1 cellular context compared by ENCODE assay signal in genomic region chr18:12841070-12841469, GRCh38.
TF ChIP-seq lines count a peak whose summit lies in the region.

No MANE protein-coding gene starts in this region.

TF ChIP-seq in Ishikawa, 13 proteins besides CTCF, POLR2A, EP300 and RAD21 (continued from another document):
- TF ChIP-seq, protein P1, sequence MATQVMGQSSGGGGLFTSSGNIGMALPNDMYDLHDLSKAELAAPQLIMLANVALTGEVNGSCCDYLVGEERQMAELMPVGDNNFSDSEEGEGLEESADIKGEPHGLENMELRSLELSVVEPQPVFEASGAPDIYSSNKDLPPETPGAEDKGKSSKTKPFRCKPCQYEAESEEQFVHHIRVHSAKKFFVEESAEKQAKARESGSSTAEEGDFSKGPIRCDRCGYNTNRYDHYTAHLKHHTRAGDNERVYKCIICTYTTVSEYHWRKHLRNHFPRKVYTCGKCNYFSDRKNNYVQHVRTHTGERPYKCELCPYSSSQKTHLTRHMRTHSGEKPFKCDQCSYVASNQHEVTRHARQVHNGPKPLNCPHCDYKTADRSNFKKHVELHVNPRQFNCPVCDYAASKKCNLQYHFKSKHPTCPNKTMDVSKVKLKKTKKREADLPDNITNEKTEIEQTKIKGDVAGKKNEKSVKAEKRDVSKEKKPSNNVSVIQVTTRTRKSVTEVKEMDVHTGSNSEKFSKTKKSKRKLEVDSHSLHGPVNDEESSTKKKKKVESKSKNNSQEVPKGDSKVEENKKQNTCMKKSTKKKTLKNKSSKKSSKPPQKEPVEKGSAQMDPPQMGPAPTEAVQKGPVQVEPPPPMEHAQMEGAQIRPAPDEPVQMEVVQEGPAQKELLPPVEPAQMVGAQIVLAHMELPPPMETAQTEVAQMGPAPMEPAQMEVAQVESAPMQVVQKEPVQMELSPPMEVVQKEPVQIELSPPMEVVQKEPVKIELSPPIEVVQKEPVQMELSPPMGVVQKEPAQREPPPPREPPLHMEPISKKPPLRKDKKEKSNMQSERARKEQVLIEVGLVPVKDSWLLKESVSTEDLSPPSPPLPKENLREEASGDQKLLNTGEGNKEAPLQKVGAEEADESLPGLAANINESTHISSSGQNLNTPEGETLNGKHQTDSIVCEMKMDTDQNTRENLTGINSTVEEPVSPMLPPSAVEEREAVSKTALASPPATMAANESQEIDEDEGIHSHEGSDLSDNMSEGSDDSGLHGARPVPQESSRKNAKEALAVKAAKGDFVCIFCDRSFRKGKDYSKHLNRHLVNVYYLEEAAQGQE (IDR thresholded peaks at IDR 0.05; ENCODE audit: low read depth), result no peak
- no peak for TF ChIP-seq NFIC (IDR thresholded peaks at IDR 0.05)
